16 cellular contexts compared by ENCODE assay signal in the genomic region with DNA sequence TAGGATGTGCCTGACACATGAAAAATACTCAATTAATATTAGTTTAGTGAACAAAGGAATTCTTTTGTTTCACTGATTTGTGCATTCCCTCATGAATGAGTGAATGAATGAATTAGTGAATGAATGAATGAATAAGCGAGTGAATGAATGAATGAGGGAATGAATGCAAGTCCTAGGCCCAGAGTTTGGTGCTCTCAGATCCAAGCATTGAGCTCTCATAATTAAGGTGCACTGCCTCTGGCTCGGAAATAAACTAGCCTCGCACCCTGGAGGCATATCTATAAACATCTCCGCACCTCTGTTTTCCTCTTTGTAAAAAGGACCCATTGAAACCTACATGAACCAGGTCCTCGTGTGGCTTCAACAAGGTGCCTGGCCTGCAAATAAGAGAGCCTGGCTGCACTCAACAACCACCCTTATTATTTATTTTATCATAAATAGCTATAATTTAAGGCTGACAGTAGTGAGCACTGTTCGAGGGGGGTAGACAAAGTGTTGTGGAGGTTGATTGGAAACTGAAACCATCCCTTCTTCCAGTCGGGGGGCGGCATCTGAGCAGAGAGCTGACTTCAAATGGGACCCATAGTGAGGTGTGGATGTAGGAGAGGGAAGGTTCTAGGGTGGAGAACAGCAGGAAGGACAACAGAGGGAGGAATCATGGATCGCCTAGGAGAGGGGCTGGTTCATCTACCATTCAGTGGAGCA.
DNase-seq lines count a peak whose midpoint lies in the region; ATAC-seq and TF ChIP-seq lines count a peak whose summit lies in the region.
"Had no signal": no experiment of that assay in that cellular context is flagged by ENCODE, and none has a peak within 500 bp of the region (broad histone marks: within the 10 kb centered on the region; RNA-seq: fewer than 3 reads in every experiment).

No MANE protein-coding gene starts in this region.

- no peak for TF ChIP-seq CTCF in CD14-positive monocyte (IDR thresholded peaks at IDR 0.05)
- no peak for TF ChIP-seq CTCF in HEK293 (tag by site-specific recombination; IDR thresholded peaks at IDR 0.05)
- no peak for TF ChIP-seq CTCF in endodermal cell (conservative IDR thresholded peaks at IDR 0.05)
- TF ChIP-seq CTCF in sigmoid colon (IDR thresholded peaks at IDR 0.05): no peak

- TF ChIP-seq EP300 in sigmoid colon (IDR thresholded peaks at IDR 0.05): no peak

- intact Hi-C loops in CD14-positive monocyte (cut with micrococcal nuclease) (loop anchor here in 1 of 2 donors (5.0 kb wide), 1 partner anchor 82 kb away; no protein-coding TSS in a partner anchor), sigmoid colon (cut with DNase I) (no loop called here), posterior cingulate gyrus (cut with DNase I) (no loop called here)

- H3K4me1 ChIP-seq in HEK293 (ENCODE audit: control insufficient read depth, insufficient read depth, low read length): no peaks in the 10 kb centered on the region
- H3K4me1 ChIP-seq in endodermal cell (ENCODE audit: control insufficient read depth, insufficient read depth, low read length): peaks cover 2% of the 10 kb centered on the region
- H3K4me1 ChIP-seq in sigmoid colon: peaks cover 0 to 4% (median 0%) of the 10 kb centered on the region in 4 donors

- H3K27me3 ChIP-seq in endodermal cell (ENCODE audit: control insufficient read depth, insufficient read depth, low read length, poor library complexity, severe bottlenecking): no peaks in the 10 kb centered on the region
- no peaks in the 10 kb centered on the region for H3K27me3 ChIP-seq in sigmoid colon

- H3K4me3 Mint-ChIP-seq in CD14-positive monocyte: peak overlapping the region in 1 of 2 donors; percentile 51
- no peak overlapping the region for H3K4me3 Mint-ChIP-seq in endodermal cell
- H3K4me3 Mint-ChIP-seq: B cell; CD4-positive, alpha-beta memory T cell had no signal

- WGBS in endodermal cell (ENCODE audit: insufficient coverage in 1 of 2, insufficient read length in 1 of 2), 2 experiments: 90 to 97% methylated on average over 7 to 9 of the region's 9 CpGs
- 77% methylated on average over 9 of the region's 9 CpGs for WGBS in sigmoid colon, 2 donors

- no peak for TF ChIP-seq POLR2A in sigmoid colon (IDR thresholded peaks at IDR 0.05)

- DNase-seq in CD14-positive monocyte (ENCODE audit: low spot score) (no peak), endodermal cell (peak; percentile 13), sigmoid colon (peak; percentile 11), posterior cingulate gyrus (no peak)
- DNase-seq: C1 segment of cervical spinal cord; CD4-positive, alpha-beta memory T cell; COR-L47; DMS153; DMS79 treated with DMSO at 0.1 percent for 48 hours; EL; HCEC 1CT; IMR-90 had no signal

- ATAC-seq in GM18517 (IDR thresholded peaks at IDR 0.05; ENCODE audit: unreplicated experiment) (no peak), HG03469 (IDR thresholded peaks at IDR 0.05; ENCODE audit: unreplicated experiment) (no peak)

- H3K27ac Mint-ChIP-seq in CD14-positive monocyte (peak overlapping the region in 4 of 7 donors; percentile 30 to 83 (median 46)), endodermal cell (no peak overlapping the region)
- H3K27ac Mint-ChIP-seq: B cell had no signal

- no peak overlapping the region for H3K9ac ChIP-seq in endodermal cell (ENCODE audit: extremely low read depth, low read length, poor library complexity, severe bottlenecking)

- peaks cover 49% of the 10 kb centered on the region for H3K4me1 Mint-ChIP-seq in CD14-positive monocyte
- peaks cover 9% of the 10 kb centered on the region for H3K4me1 Mint-ChIP-seq in endodermal cell
- H3K4me1 Mint-ChIP-seq: B cell had no signal

- H3K36me3 ChIP-seq in HEK293 (ENCODE audit: control insufficient read depth in 2 of 2, insufficient read depth in 1 of 2, low read length in 2 of 2) (no peaks in the 10 kb centered on the region), endodermal cell (ENCODE audit: control insufficient read depth, insufficient read depth, low read length) (no peaks in the 10 kb centered on the region), sigmoid colon (no peaks in the 10 kb centered on the region)

- H3K9me3 Mint-ChIP-seq in CD14-positive monocyte: peaks cover 0 to 6% (median 0%) of the 10 kb centered on the region in 7 donors
- no peaks in the 10 kb centered on the region for H3K9me3 Mint-ChIP-seq in endodermal cell

- peaks cover 0 to 1% of the 10 kb centered on the region in 2 donors for H3K36me3 Mint-ChIP-seq in CD14-positive monocyte
- no peaks in the 10 kb centered on the region for H3K36me3 Mint-ChIP-seq in endodermal cell (ENCODE audit: low read depth)
- H3K36me3 Mint-ChIP-seq: CD4-positive, alpha-beta memory T cell had no signal

- H3K27me3 Mint-ChIP-seq in CD14-positive monocyte (ENCODE audit: low read depth in 3 of 3) (peaks cover 0 to 17% (median 4%) of the 10 kb centered on the region in 3 donors), endodermal cell (ENCODE audit: insufficient read depth) (peaks cover 35% of the 10 kb centered on the region)
- H3K27me3 Mint-ChIP-seq: B cell; CD4-positive, alpha-beta memory T cell had no signal

- H3K9me3 ChIP-seq in HEK293 (ENCODE audit: control insufficient read depth, insufficient read depth, low read depth, low read length) (no peaks in the 10 kb centered on the region), endodermal cell (ENCODE audit: control insufficient read depth, low read length) (no peaks in the 10 kb centered on the region), sigmoid colon (no peaks in the 10 kb centered on the region)

- CTCF ChIA-PET in HEK293 (lab: Yijun Ruan, JAX): no interaction called here

- no peak overlapping the region for H3K27ac ChIP-seq in HEK293 (ENCODE audit: extremely low read depth, low read depth, low read length)
- H3K27ac ChIP-seq in endodermal cell (ENCODE audit: low read depth, low read length): no peak overlapping the region
- H3K27ac ChIP-seq in sigmoid colon: no peak overlapping the region

- no peak overlapping the region for H3K4me3 ChIP-seq in HEK293 (ENCODE audit: low read depth, low read length)
- no peak overlapping the region for H3K4me3 ChIP-seq in endodermal cell (ENCODE audit: low read length)
- no peak overlapping the region for H3K4me3 ChIP-seq in sigmoid colon

- POLR2A ChIA-PET in HEK293 (lab: Yijun Ruan, JAX): no interaction called here

TF ChIP-seq in HEK293, 187 proteins besides CTCF, POLR2A, EP300 and RAD21:
- TF ChIP-seq ZNF341 (tag by site-specific recombination; IDR thresholded peaks at IDR 0.05; ENCODE audit: low read depth) (peak; percentile 25; the same call in 1 of the 2 replicates), ZNF335 (tag by site-specific recombination; conservative IDR thresholded peaks at IDR 0.05) (no peak)

Comparison
In these comparisons a context has a peak if more than half of its experiments do, and no peak if none do; other contexts are left out.
1. DNase-seq: peak in endodermal cell (single experiment) and sigmoid colon (single experiment); none in CD14-positive monocyte (single experiment) and posterior cingulate gyrus (0 of 10).